Comparison of ENCODE assay signal across 8 cellular contexts in genomic region chr4:16225139-16225538, GRCh38. TPM values are rescaled to one million over a fixed set of nuclear protein-coding genes. Genes with fewer than 3 reads are reported as not detected.
DNase-seq lines count a peak whose midpoint lies in the region; ATAC-seq and TF ChIP-seq lines count a peak whose summit lies in the region.

No MANE protein-coding gene starts in this region.

- H3K4me3 ChIP-seq in BJ (ENCODE audit: low read depth, low read length) (peak overlapping the region; percentile 87), ascending aorta (peak overlapping the region; percentile 93 to 96), urinary bladder (ENCODE audit: low read depth, low read length) (peak overlapping the region; percentile 18)
- peak overlapping the region; percentile 92 for H3K4me3 ChIP-seq in Jurkat, Clone E6-1 (ENCODE audit: low read length)

- CTCF ChIA-PET in BJ (lab: Yijun Ruan, JAX) = interaction anchor here (1.1 kb wide), 1 partner anchor 18 kb away, joined by 4 read pairs; no protein-coding TSS in a partner anchor

- H3K27me3 ChIP-seq in BJ (ENCODE audit: control insufficient read depth, insufficient read depth, low read length) = no peaks in the 10 kb centered on the region
- no peaks in the 10 kb centered on the region for H3K27me3 ChIP-seq in ascending aorta

- WGBS in urinary bladder = 17% methylated on average over 5 of the region's 5 CpGs

- peak overlapping the region in 1 of 2 donors; percentile 68 for H3K27ac ChIP-seq in ascending aorta
- H3K27ac ChIP-seq in urinary bladder (ENCODE audit: low read depth) = no peak overlapping the region

- TF ChIP-seq CTCF in BJ (IDR thresholded peaks at IDR 0.05; ENCODE audit: insufficient read depth, low read depth, low read length) = no peak
- TF ChIP-seq CTCF in ascending aorta (IDR thresholded peaks at IDR 0.05) = no peak

- H3K36me3 ChIP-seq in BJ (ENCODE audit: control insufficient read depth, insufficient read depth, low read length) (no peaks in the 10 kb centered on the region), ascending aorta (no peaks in the 10 kb centered on the region), urinary bladder (ENCODE audit: insufficient read depth) (no peaks in the 10 kb centered on the region)

- POLR2A ChIA-PET in BJ (lab: Charles Lee) = no interaction called here

- intact Hi-C loops in ascending aorta (cut with DNase I) = loop anchor here (5.0 to 10.0 kb wide), 2 partner anchors 307 to 570 kb away; partner anchors contain the start of gene FBXL5

- DNase-seq in BJ (ENCODE audit: low read depth) (no peak), ascending aorta (ENCODE audit: low spot score in 2 of 2) (no peak), kidney tubule cell (ENCODE audit: low spot score) (peak; percentile 39), SKM-1 treated with dmso at 0.1 percent for 144 hours (lab: John Stamatoyannopoulos, UW; ENCODE audit: unreplicated experiment) (no peak)
- no peak for DNase-seq in Jurkat, Clone E6-1 (ENCODE audit: low read depth, low spot score)
- no peak for DNase-seq in stimulated activated CD4-positive, alpha-beta T cell treated with anti-CD3 and anti-CD28 coated beads, Interleukin-1b, Interleukin-23, amount 100 ng/mL, for 48 hours

- no peak for ATAC-seq in HG03565 (IDR thresholded peaks at IDR 0.05; ENCODE audit: unreplicated experiment)

- H3K4me1 ChIP-seq in ascending aorta (peaks cover 4 to 35% of the 10 kb centered on the region in 2 donors), urinary bladder (ENCODE audit: insufficient read depth) (peaks cover 2% of the 10 kb centered on the region)

- no peaks in the 10 kb centered on the region for H3K9me3 ChIP-seq in ascending aorta

RNA-seq across cellular contexts. Expression of gene TAPT1, which starts 1.1 kb away (rescaled TPM):
- polyA plus RNA-seq in BJ (2011; rRNA removed) (7.8 and 14.5 TPM in 2 replicates), urinary bladder (22.5 TPM)
- polyA minus RNA-seq in BJ (2011; rRNA and poly(A)+ RNA removed) = 10.8 and 12.1 TPM in 2 replicates
- polyA plus RNA-seq in Jurkat, Clone E6-1 (2012; ENCODE audit: insufficient read depth, insufficient read length) = 41.1 TPM
- total RNA-seq in ascending aorta (10.7 TPM), urinary bladder (71.1 TPM)

Comparison
In these comparisons a context has a peak if more than half of its experiments do, and no peak if none do; other contexts are left out.
1. H3K4me3 ChIP-seq: peak in every context shown above with its lines; median percentile 94 in ascending aorta; 92 in Jurkat, Clone E6-1; 87 in BJ; 18 in urinary bladder.